In genomic region chr16:27174007-27174406, GRCh38 we compare ENCODE assay signal across 1 cellular context.
TF ChIP-seq lines count a peak whose summit lies in the region.

No MANE protein-coding gene starts in this region.

TF ChIP-seq in GM23338, 12 proteins besides CTCF, POLR2A, EP300 and RAD21 (continued from another document):
- TF ChIP-seq REST (IDR thresholded peaks at IDR 0.05; ENCODE audit: unreplicated experiment) (no peak), ETS1 (IDR thresholded peaks at IDR 0.05) (no peak), ZNF114 (CRISPR knock-in tag; IDR thresholded peaks at IDR 0.05) (no peak), ZNF331 (CRISPR knock-in tag; IDR thresholded peaks at IDR 0.05; ENCODE audit: low read depth) (no peak)
